In genomic region chr7:78020131-78020873, GRCh38 we compare ENCODE assay signal across 8 cellular contexts.
DNase-seq lines count a peak whose midpoint lies in the region; ATAC-seq, FAIRE-seq and TF ChIP-seq lines count a peak whose summit lies in the region.

No MANE protein-coding gene starts in this region.

- peaks cover 16% of the 10 kb centered on the region for H3K27me3 Mint-ChIP-seq in T-helper 17 cell

- TF ChIP-seq CTCF in AG09319 (IDR thresholded peaks at IDR 0.05; ENCODE audit: low read depth, low read length): peak; percentile 76
- peak; percentile 55 for TF ChIP-seq CTCF in GM13977 (IDR thresholded peaks at IDR 0.05; ENCODE audit: extremely low read depth, insufficient read depth, missing control alignments)

- DNase-seq in AG09319 (ENCODE audit: extremely low read depth, low read depth) (peak; percentile 68), GM13977 (ENCODE audit: low spot score) (peak; percentile 62), NCI-H1694 treated with DMSO at 0.1 percent for 48 hours (lab: John Stamatoyannopoulos, UW) (peak; percentile 86), T-helper 17 cell (no peak), kidney tubule cell (ENCODE audit: low spot score) (peak; percentile 69)
- peak; percentile 6 to 54 for DNase-seq in stimulated activated effector memory CD8-positive, alpha-beta T cell treated with anti-CD3 and anti-CD28 coated beads, Interleukin-12 subunit alpha, Interleukin-12 subunit beta, amount 100 ng/mL, for 72 hours (ENCODE audit: low spot score in 2 of 2)

- ATAC-seq in HG02885 (IDR thresholded peaks at IDR 0.05; ENCODE audit: poor library complexity, unreplicated experiment): peak; percentile 46
- ATAC-seq in T-helper 17 cell: peak; percentile 67
- ATAC-seq in stimulated activated effector memory CD8-positive, alpha-beta T cell treated with anti-CD3 and anti-CD28 coated beads, Interleukin-12 subunit alpha, Interleukin-12 subunit beta, amount 100 ng/mL, for 72 hours: peak; percentile 56

- H3K4me3 Mint-ChIP-seq in T-helper 17 cell: peak overlapping the region; percentile 91
- peak overlapping the region; percentile 75 for H3K4me3 Mint-ChIP-seq in stimulated activated effector memory CD8-positive, alpha-beta T cell treated with anti-CD3 and anti-CD28 coated beads, Interleukin-12 subunit alpha, Interleukin-12 subunit beta, amount 100 ng/mL, for 72 hours

- peak; percentile 53 for FAIRE-seq in colon (lab: Jason Lieb, UNC)

- H3K36me3 Mint-ChIP-seq in T-helper 17 cell (ENCODE audit: low read depth): peaks cover 2% of the 10 kb centered on the region
- no peaks in the 10 kb centered on the region for H3K36me3 Mint-ChIP-seq in stimulated activated effector memory CD8-positive, alpha-beta T cell treated with anti-CD3 and anti-CD28 coated beads, Interleukin-12 subunit alpha, Interleukin-12 subunit beta, amount 100 ng/mL, for 72 hours

- no peaks in the 10 kb centered on the region for H3K9me3 Mint-ChIP-seq in stimulated activated effector memory CD8-positive, alpha-beta T cell treated with anti-CD3 and anti-CD28 coated beads, Interleukin-12 subunit alpha, Interleukin-12 subunit beta, amount 100 ng/mL, for 72 hours

- H3K4me1 Mint-ChIP-seq in T-helper 17 cell: peaks cover 8% of the 10 kb centered on the region
- H3K4me1 Mint-ChIP-seq in stimulated activated effector memory CD8-positive, alpha-beta T cell treated with anti-CD3 and anti-CD28 coated beads, Interleukin-12 subunit alpha, Interleukin-12 subunit beta, amount 100 ng/mL, for 72 hours: peaks cover 14% of the 10 kb centered on the region

- H3K9me3 ChIP-seq in T-helper 17 cell (ENCODE audit: control insufficient read depth, low read length, poor library complexity, severe bottlenecking): no peaks in the 10 kb centered on the region

- no peak overlapping the region for H3K27ac Mint-ChIP-seq in T-helper 17 cell
- peak overlapping the region; percentile 77 for H3K27ac Mint-ChIP-seq in stimulated activated effector memory CD8-positive, alpha-beta T cell treated with anti-CD3 and anti-CD28 coated beads, Interleukin-12 subunit alpha, Interleukin-12 subunit beta, amount 100 ng/mL, for 72 hours

- in situ Hi-C loops in GM13977 (cut with MboI; ENCODE audit: low pct_unique_long_range_greater_than_20kb, low sequenced_read_pairs, unreplicated experiment): no loop called here

Comparison
In these comparisons a context has a peak if more than half of its experiments do, and no peak if none do; other contexts are left out.
1. DNase-seq: peak in AG09319 (single experiment), GM13977 (single experiment), NCI-H1694 treated with DMSO at 0.1 percent for 48 hours (single experiment), kidney tubule cell (single experiment) and stimulated activated effector memory CD8-positive, alpha-beta T cell treated with anti-CD3 and anti-CD28 coated beads, Interleukin-12 subunit alpha, Interleukin-12 subunit beta, amount 100 ng/mL, for 72 hours (2 of 2); none in T-helper 17 cell (0 of 3).
2. Peak in every context shown above with its lines, with median percentiles within 50 percentile points of each other: ATAC-seq.